ENCODE assay signal across 8 cellular contexts in the genomic region with DNA sequence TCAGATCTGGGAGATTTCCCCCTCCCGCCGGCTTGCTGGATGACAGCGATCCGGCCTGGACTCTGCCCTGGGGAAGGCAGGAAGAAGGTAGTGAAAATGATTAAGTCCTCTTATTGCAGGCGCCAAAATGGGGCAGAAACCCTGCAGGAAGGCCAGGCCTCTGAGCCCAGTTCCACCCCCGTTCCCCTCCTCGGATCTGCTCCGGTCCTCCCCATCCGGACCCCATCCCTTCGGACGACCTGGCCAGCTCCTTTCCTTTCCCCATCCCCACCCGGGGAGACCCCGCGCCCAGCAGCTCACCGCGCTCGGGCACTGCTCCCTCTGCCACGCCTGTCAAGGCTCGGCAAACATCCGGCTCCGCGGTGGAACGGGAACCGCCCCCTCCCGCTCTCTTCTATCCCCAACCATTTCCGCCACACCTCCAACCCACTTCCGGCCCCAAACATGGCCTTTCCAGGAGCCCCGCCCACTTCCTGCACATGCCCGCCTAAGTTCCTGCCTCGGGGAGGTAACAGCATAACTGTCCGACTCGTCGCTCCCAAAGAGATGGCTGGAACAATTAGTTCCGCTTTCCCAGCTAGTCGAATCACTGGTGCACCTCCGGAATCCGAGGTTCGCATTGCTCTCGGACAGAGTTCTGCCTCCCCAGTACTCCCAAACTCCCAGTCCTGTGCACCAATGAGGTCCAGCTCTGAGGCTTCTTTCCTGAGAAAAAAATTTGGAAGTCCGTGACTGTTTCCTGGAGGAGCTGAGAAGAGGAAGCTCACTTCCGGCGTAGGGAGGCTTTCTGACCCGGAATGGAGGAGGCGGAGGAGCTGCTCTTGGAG. TPM values are rescaled to one million over a fixed set of nuclear protein-coding genes. Genes with fewer than 3 reads are reported as not detected.
DNase-seq lines count a peak whose midpoint lies in the region; ATAC-seq lines count a peak whose summit lies in the region.

A gene (minus strand): TSS at position 369 of the 827 bp plus-strand sequence. CDS start 4,512 bp downstream, outside the sequence.
A gene (plus strand): TSS at position 781 of the 827 bp plus-strand sequence. CDS start 17 bp downstream, at position 798.

- peak within 1 kb of the TSS; percentile 96 to 100 for H3K4me3 Mint-ChIP-seq in effector memory CD8-positive, alpha-beta T cell

- H3K27me3 Mint-ChIP-seq in effector memory CD8-positive, alpha-beta T cell = no peaks in the 10 kb centered on the region

- peaks cover 38% of the 10 kb centered on the region for H3K36me3 Mint-ChIP-seq in effector memory CD8-positive, alpha-beta T cell (ENCODE audit: insufficient read depth)

- H3K9me3 Mint-ChIP-seq in effector memory CD8-positive, alpha-beta T cell = no peaks in the 10 kb centered on the region

- DNase-seq in COLO668 (lab: John Stamatoyannopoulos, UW; ENCODE audit: unreplicated experiment) (peak; percentile 99), HT1080 (ENCODE audit: low read depth) (peak; percentile 96), NOMO-1 treated with DMSO at 0.1 percent for 48 hours (lab: John Stamatoyannopoulos, UW; ENCODE audit: unreplicated experiment) (peak; percentile 99), medulla oblongata (ENCODE audit: extremely low spot score) (peak; percentile 99)
- peak; percentile 99 for DNase-seq in activated CD8-positive, alpha-beta memory T cell treated with anti-CD3 and anti-CD28 coated beads for 4 hours (ENCODE audit: low read depth in 2 of 2)
- DNase-seq in effector memory CD8-positive, alpha-beta T cell = peak; percentile 98 to 99 (median 98)
- DNase-seq in stimulated activated CD8-positive, alpha-beta memory T cell treated with anti-CD3 and anti-CD28 coated beads, Interleukin-12 subunit alpha, Interleukin-12 subunit beta, amount 100 ng/mL, for 1 hour (ENCODE audit: low read depth) = peak; percentile 99

- H3K4me1 Mint-ChIP-seq in effector memory CD8-positive, alpha-beta T cell (ENCODE audit: low read depth in 2 of 2) = peaks cover 43 to 54% of the 10 kb centered on the region in 2 donors

- peak within 1 kb of the TSS; percentile 97 to 98 for H3K27ac Mint-ChIP-seq in effector memory CD8-positive, alpha-beta T cell

- peak; percentile 84 for ATAC-seq in GM21360 (IDR thresholded peaks at IDR 0.05; ENCODE audit: unreplicated experiment)
- peak; percentile 97 for ATAC-seq in effector memory CD8-positive, alpha-beta T cell (replicated peaks)

RNA-seq across cellular contexts. Expression of the first gene that starts in this region (rescaled TPM):
- total RNA-seq in HT1080 (2014; rRNA removed; shearing (Covaris generic)) = 27.4 and 46.9 TPM in 2 replicates
- 58.3 and 63.3 TPM in 2 replicates for polyA plus RNA-seq in HT1080 (2015; cell fraction: cytosol; rRNA removed)
- polyA plus RNA-seq in HT1080 (2015; cell fraction: nucleus; rRNA removed) = 69.0 and 76.2 TPM in 2 replicates

RNA-seq across cellular contexts. Expression of the second gene that starts in this region (rescaled TPM):
- 11.5 and 11.8 TPM in 2 replicates for total RNA-seq in HT1080 (2014; rRNA removed; shearing (Covaris generic))
- 9.5 and 15.7 TPM in 2 replicates for polyA plus RNA-seq in HT1080 (2015; cell fraction: cytosol; rRNA removed)
- 22.5 and 29.9 TPM in 2 replicates for polyA plus RNA-seq in HT1080 (2015; cell fraction: nucleus; rRNA removed)

Comparison
In these comparisons a context has a peak if more than half of its experiments do, and no peak if none do; other contexts are left out.
1. Peak in every context shown above with its lines: DNase-seq and ATAC-seq.